ENCODE assay signal across 8 cellular contexts in the genomic region with DNA sequence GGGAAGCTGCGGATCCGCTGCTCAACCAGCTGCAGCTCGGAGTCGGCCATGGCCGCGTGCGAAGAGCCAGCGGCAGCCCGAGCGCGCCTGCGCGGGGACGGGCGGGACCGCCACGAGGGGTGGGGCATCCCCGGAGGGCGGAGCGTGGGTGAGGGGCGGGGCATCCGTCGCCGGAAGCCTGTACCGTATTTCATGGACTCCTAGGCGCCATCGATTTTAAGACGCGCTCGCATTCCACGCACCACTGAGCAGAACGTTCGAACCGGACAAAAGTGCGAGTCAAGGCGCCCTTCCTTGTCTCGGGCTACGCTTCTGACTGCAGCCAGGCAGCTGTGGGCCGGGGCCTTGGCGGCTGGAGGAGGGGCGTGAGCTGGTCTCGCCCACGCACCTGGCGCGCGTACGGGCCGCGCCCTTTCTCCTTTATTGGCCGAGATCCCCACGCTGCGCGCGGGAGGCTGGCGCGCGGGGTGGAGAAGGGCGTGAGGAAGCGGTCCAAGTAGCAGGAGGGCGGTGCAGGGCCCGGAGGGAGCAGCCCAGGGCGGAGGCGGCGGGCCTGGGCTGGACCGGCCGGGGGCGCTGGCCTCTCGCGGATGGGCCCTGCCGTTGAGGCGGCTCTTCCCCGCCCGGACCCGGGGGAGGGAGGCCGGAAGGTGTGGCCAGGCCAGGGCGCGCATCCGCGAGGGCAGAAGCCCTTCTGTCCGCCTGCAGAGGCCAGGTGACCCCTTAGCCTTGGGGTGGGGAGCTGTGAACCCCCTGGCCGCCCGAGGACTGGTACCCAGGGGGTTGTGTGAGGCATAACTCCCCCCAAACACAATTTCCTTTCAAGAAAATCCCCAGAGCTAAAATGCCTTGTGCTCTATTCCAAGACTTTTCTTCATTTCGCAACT. TPM values are rescaled to one million over a fixed set of nuclear protein-coding genes. Genes with fewer than 3 reads are reported as not detected.
A peak's percentile ranks its signal among the peaks of the same experiment; 100 is the strongest.
DNase-seq lines count a peak whose midpoint lies in the region; ATAC-seq and TF ChIP-seq lines count a peak whose summit lies in the region.

A gene with protein sequence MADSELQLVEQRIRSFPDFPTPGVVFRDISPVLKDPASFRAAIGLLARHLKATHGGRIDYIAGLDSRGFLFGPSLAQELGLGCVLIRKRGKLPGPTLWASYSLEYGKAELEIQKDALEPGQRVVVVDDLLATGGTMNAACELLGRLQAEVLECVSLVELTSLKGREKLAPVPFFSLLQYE (minus strand): TSS at position 79 of the 887 bp plus-strand sequence. CDS start 29 bp downstream, at position 50.

- peak; percentile 32 to 47 (median 36) for TF ChIP-seq CTCF in right lobe of liver (IDR thresholded peaks at IDR 0.05)

- peak within 1 kb of the TSS; percentile 74 to 99 (median 85) for H3K4me3 ChIP-seq in right lobe of liver

- TF ChIP-seq POLR2A in right lobe of liver (IDR thresholded peaks at IDR 0.05) = peak; percentile 72

- ATAC-seq in GM19397 (IDR thresholded peaks at IDR 0.05; ENCODE audit: unreplicated experiment) (peak; percentile 75), HG03565 (IDR thresholded peaks at IDR 0.05; ENCODE audit: unreplicated experiment) (peak; percentile 53), right lobe of liver (peak; percentile 87 to 94 (median 90))

- intact Hi-C loops in right lobe of liver (cut with DNase I) = loop anchor here in 1 of 2 donors (10.0 kb wide), 2 partner anchors 53 to 353 kb away; partner anchors contain the start of gene PABPN1L

- no peaks in the 10 kb centered on the region for H3K9me3 ChIP-seq in right lobe of liver

- peaks cover 0 to 5% (median 0%) of the 10 kb centered on the region in 4 donors for H3K36me3 ChIP-seq in right lobe of liver

- DNase-seq in CD1c-positive myeloid dendritic cell (ENCODE audit: extremely low spot score) (peak; percentile 97), NCI-H748 treated with DMSO at 0.1 percent for 48 hours (lab: John Stamatoyannopoulos, UW) (peak; percentile 54), dermis microvascular lymphatic vessel endothelial cell (ENCODE audit: low read depth in 2 of 2) (peak; percentile 77 to 91), right lobe of liver (peak; percentile 96 to 98 (median 97))
- DNase-seq in activated CD4-positive, alpha-beta T cell treated with anti-CD3 and anti-CD28 coated beads, Interleukin-2, amount 50 U/mL, for 48 hours = peak; percentile 98
- DNase-seq in stimulated activated CD4-positive, alpha-beta T cell treated with anti-CD3 and anti-CD28 coated beads, Interleukin-4, amount 100 ng/mL, for 24 hours = peak; percentile 97

- WGBS in right lobe of liver (ENCODE audit: insufficient coverage, low coverage, low lambda C conversion rate, missing lambda C conversion rate) = 0% methylated on average over 7 of the region's 83 CpGs

- peaks cover 0 to 18% (median 4%) of the 10 kb centered on the region in 4 donors for H3K4me1 ChIP-seq in right lobe of liver

- H3K27ac ChIP-seq in right lobe of liver = peak within 1 kb of the TSS; percentile 45 to 90 (median 75)

- no peaks in the 10 kb centered on the region for H3K27me3 ChIP-seq in right lobe of liver

RNA-seq across cellular contexts. Expression of the gene that starts here (rescaled TPM):
- total RNA-seq in dermis microvascular lymphatic vessel endothelial cell = 105 and 128 TPM in 2 replicates
- total RNA-seq in right lobe of liver = 100 to 1,000 TPM in 2 of 6 experiments, 10 to 100 TPM in 4; 61.4 to 120 (median 74.1) TPM

Comparison
In these comparisons a context has a peak if more than half of its experiments do, and no peak if none do; other contexts are left out.
1. Peak in every context shown above with its lines: DNase-seq, ATAC-seq, H3K4me3 ChIP-seq and H3K27ac ChIP-seq.